In genomic region chr3:71584216-71585061, GRCh38 we compare ENCODE assay signal across 8 cellular contexts. TPM values are rescaled to one million over a fixed set of nuclear protein-coding genes. Genes with fewer than 3 reads are reported as not detected.
DNase-seq lines count a peak whose midpoint lies in the region; TF ChIP-seq lines count a peak whose summit lies in the region.

No MANE protein-coding gene starts in this region.

- peak overlapping the region; percentile 95 for H3K4me2 ChIP-seq in osteoblast (ENCODE audit: insufficient read depth, low read length)

- peak overlapping the region; percentile 99 for H3K27ac Mint-ChIP-seq in activated naive CD4-positive, alpha-beta T cell treated with anti-CD3 and anti-CD28 coated beads, Interleukin-2, amount 50 U/mL, for 24 hours

- no peaks in the 10 kb centered on the region for H3K9me3 Mint-ChIP-seq in activated naive CD4-positive, alpha-beta T cell treated with anti-CD3 and anti-CD28 coated beads, Interleukin-2, amount 50 U/mL, for 24 hours

- no peaks in the 10 kb centered on the region for H4K20me1 ChIP-seq in osteoblast (ENCODE audit: insufficient read depth, low read length)

- TF ChIP-seq CTCF in cardiac muscle cell (IDR thresholded peaks at IDR 0.05; ENCODE audit: low read depth, low read length) = no peak
- TF ChIP-seq CTCF in osteoblast (IDR thresholded peaks at IDR 0.05; ENCODE audit: extremely low read depth, low read depth, low read length) = no peak
- TF ChIP-seq CTCF in tibial nerve (IDR thresholded peaks at IDR 0.05) = no peak

- H3K27ac ChIP-seq in cardiac muscle cell = peak overlapping the region; percentile 97
- peak overlapping the region; percentile 85 for H3K27ac ChIP-seq in osteoblast (ENCODE audit: low read depth, low read length)
- H3K27ac ChIP-seq in tibial nerve = peak overlapping the region; percentile 93 to 99 (median 97)

- peak overlapping the region; percentile 79 for H2AFZ ChIP-seq in osteoblast (ENCODE audit: low read length)

- H3K4me1 ChIP-seq in cardiac muscle cell (ENCODE audit: low read depth) = peaks cover 19% of the 10 kb centered on the region
- peaks cover 42% of the 10 kb centered on the region for H3K4me1 ChIP-seq in osteoblast (ENCODE audit: insufficient read depth, low read length)
- H3K4me1 ChIP-seq in tibial nerve = peaks cover 0 to 29% (median 3%) of the 10 kb centered on the region in 4 donors

- peak in 1 of 2 donors; percentile 66 for TF ChIP-seq EP300 in tibial nerve (IDR thresholded peaks at IDR 0.05)

- H3K36me3 ChIP-seq in cardiac muscle cell = no peaks in the 10 kb centered on the region
- no peaks in the 10 kb centered on the region for H3K36me3 ChIP-seq in osteoblast (ENCODE audit: insufficient read depth, low read length)
- H3K36me3 ChIP-seq in tibial nerve = no peaks in the 10 kb centered on the region

- H3K36me3 Mint-ChIP-seq in activated naive CD4-positive, alpha-beta T cell treated with anti-CD3 and anti-CD28 coated beads, Interleukin-2, amount 50 U/mL, for 24 hours = no peaks in the 10 kb centered on the region

- peaks cover 43% of the 10 kb centered on the region for H3K4me1 Mint-ChIP-seq in activated naive CD4-positive, alpha-beta T cell treated with anti-CD3 and anti-CD28 coated beads, Interleukin-2, amount 50 U/mL, for 24 hours

- no peaks in the 10 kb centered on the region for H3K27me3 ChIP-seq in cardiac muscle cell
- H3K27me3 ChIP-seq in osteoblast (ENCODE audit: insufficient read depth, low read length) = no peaks in the 10 kb centered on the region
- no peaks in the 10 kb centered on the region for H3K27me3 ChIP-seq in tibial nerve

- DNase-seq in NCI-H1417 (lab: John Stamatoyannopoulos, UW) (peak; percentile 21 to 77 (median 50)), NCI-H1417 treated with DMSO at 0.1 percent for 48 hours (lab: John Stamatoyannopoulos, UW) (no peak), RPMI7951 (ENCODE audit: low read depth) (peak; percentile 71), cardiac muscle cell (ENCODE audit: low read depth in 1 of 2, low spot score in 1 of 2) (peak; percentile 59 to 78), osteoblast (ENCODE audit: insufficient read length, low spot score, missing footprints) (peak; percentile 82), tibial nerve (ENCODE audit: low spot score in 2 of 2) (peak; percentile 25 to 49), NCI-H1436 treated with DMSO at 0.1 percent for 48 hours (lab: John Stamatoyannopoulos, UW) (no peak)

- WGBS in tibial nerve, 2 donors = 1% methylated on average over 24 of the region's 24 CpGs

- no peaks in the 10 kb centered on the region for H3K27me3 Mint-ChIP-seq in activated naive CD4-positive, alpha-beta T cell treated with anti-CD3 and anti-CD28 coated beads, Interleukin-2, amount 50 U/mL, for 24 hours

- H3K79me2 ChIP-seq in osteoblast (ENCODE audit: insufficient read depth, low read length) = peaks cover 61% of the 10 kb centered on the region

- peak in 1 of 2 donors; percentile 49 for TF ChIP-seq POLR2A in tibial nerve (IDR thresholded peaks at IDR 0.05)

- H3K9me3 ChIP-seq in cardiac muscle cell (ENCODE audit: low read depth) (no peaks in the 10 kb centered on the region), osteoblast (ENCODE audit: low read depth, low read length) (no peaks in the 10 kb centered on the region), tibial nerve (no peaks in the 10 kb centered on the region)

- H3K4me3 ChIP-seq in cardiac muscle cell = peak overlapping the region; percentile 67
- H3K4me3 ChIP-seq in osteoblast (ENCODE audit: insufficient read depth, low read length) = peak overlapping the region; percentile 87
- H3K4me3 ChIP-seq in tibial nerve = peak overlapping the region; percentile 77 to 91 (median 84)

- peak overlapping the region; percentile 90 for H3K4me3 Mint-ChIP-seq in activated naive CD4-positive, alpha-beta T cell treated with anti-CD3 and anti-CD28 coated beads, Interleukin-2, amount 50 U/mL, for 24 hours

RNA-seq across cellular contexts. Expression of gene FOXP1, which starts 0.9 kb away (rescaled TPM):
- total RNA-seq in RPMI7951 (2014; rRNA removed; shearing (Covaris generic)) = 28.1 and 35.9 TPM in 2 replicates
- total RNA-seq in cardiac muscle cell (115 and 132 TPM in 2 replicates), osteoblast (195 and 228 TPM in 2 replicates), tibial nerve (100 to 1,000 TPM in 1 of 4 donors, 10 to 100 TPM in 3; 86.4 to 107 (median 93.8) TPM)
- polyA plus RNA-seq in cardiac muscle cell = 121 and 149 TPM in 2 replicates

Comparison
In these comparisons a context has a peak if more than half of its experiments do, and no peak if none do; other contexts are left out.
1. DNase-seq: peak in NCI-H1417 (3 of 3), RPMI7951 (single experiment), cardiac muscle cell (2 of 2), osteoblast (single experiment) and tibial nerve (2 of 2); none in NCI-H1417 treated with DMSO at 0.1 percent for 48 hours (single experiment) and NCI-H1436 treated with DMSO at 0.1 percent for 48 hours (single experiment).
2. Peak in every context shown above with its lines, with median percentiles within 50 percentile points of each other: H3K27ac ChIP-seq and H3K4me3 ChIP-seq.